Comparison of ENCODE assay signal across 21 cellular contexts in the genomic region with DNA sequence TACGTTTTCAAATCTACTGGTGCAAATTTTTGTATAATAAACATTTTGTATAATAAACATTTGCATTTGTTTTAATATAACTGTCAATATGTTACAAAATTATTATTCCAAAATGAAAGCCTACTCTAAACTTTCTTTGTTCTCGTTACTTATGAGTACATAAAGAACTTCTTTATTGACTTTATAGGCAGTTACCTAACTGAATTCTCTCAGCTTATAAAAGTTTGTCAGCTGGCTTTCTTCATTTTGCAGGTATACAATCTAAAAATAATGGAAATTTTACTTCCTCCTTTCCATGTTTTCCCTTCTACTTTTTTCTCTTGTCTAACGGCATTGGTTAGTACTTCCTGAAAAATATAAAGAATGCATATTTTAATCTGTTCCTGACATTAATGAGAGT.
"Had no signal": no experiment of that assay in that cellular context is flagged by ENCODE, and none has a peak within 500 bp of the region (broad histone marks: within the 10 kb centered on the region; RNA-seq: fewer than 3 reads in every experiment).

No MANE protein-coding gene starts in this region.

- H3K4me1 ChIP-seq: left lung, right atrium auricular region, right lobe of liver, tibial nerve, uterus had no signal

- ATAC-seq: left cardiac atrium; left lung; naive thymus-derived CD4-positive, alpha-beta T cell; natural killer cell treated with Interleukin-12 subunit alpha and Interleukin-12 subunit beta and Interleukin-15 and Interleukin-18, amount 100 ng/mL, for 72 hours; right lobe of liver; stimulated activated memory B cell treated with anti-CD40 and anti-IgM and Interleukin-4, amounts not matched to agents 10 μg/mL and 1 μg/mL and 100 μg/mL, for 72 hours; stimulated activated naive CD8-positive, alpha-beta T cell treated with anti-CD3 and anti-CD28 coated beads, Interleukin-15, amount 100 ng/mL, for 72 hours had no signal

- H3K9me3 ChIP-seq: left lung, ovary, right atrium auricular region, right lobe of liver, tibial nerve, uterus had no signal

- DNase-seq: islet precursor cell; left cardiac atrium; left lung; mesendoderm; naive thymus-derived CD4-positive, alpha-beta T cell; ovary; right lobe of liver; stimulated activated CD4-positive, alpha-beta T cell treated with anti-CD3 and anti-CD28 coated beads, Interleukin-1b, Interleukin-23, amount 100 ng/mL, for 48 hours; stimulated activated CD4-positive, alpha-beta T cell treated with anti-CD3 and anti-CD28 coated beads, Interleukin-2, amount 100 ng/mL, for 48 hours; stimulated activated CD4-positive, alpha-beta T cell treated with anti-CD3 and anti-CD28 coated beads, Interleukin-4, amount 100 ng/mL, for 4 hours; stimulated activated CD8-positive, alpha-beta memory T cell treated with anti-CD3 and anti-CD28 coated beads, Interleukin-4, amount 100 ng/mL, for 48 hours; stimulated activated naive CD4-positive, alpha-beta T cell treated with Interleukin-2 at 50 U/mL for 16 hours; stimulated activated naive CD8-positive, alpha-beta T cell treated with anti-CD3 and anti-CD28 coated beads, Interleukin-15, amount 100 ng/mL, for 72 hours; substantia nigra; uterus had no signal

- H3K4me3 ChIP-seq: left lung, lung, ovary, right atrium auricular region, right lobe of liver, smooth muscle cell, tibial nerve, uterus had no signal

- H3K36me3 ChIP-seq: left lung, ovary, right atrium auricular region, right lobe of liver, uterus had no signal
